8 cellular contexts compared by ENCODE assay signal in the genomic region with DNA sequence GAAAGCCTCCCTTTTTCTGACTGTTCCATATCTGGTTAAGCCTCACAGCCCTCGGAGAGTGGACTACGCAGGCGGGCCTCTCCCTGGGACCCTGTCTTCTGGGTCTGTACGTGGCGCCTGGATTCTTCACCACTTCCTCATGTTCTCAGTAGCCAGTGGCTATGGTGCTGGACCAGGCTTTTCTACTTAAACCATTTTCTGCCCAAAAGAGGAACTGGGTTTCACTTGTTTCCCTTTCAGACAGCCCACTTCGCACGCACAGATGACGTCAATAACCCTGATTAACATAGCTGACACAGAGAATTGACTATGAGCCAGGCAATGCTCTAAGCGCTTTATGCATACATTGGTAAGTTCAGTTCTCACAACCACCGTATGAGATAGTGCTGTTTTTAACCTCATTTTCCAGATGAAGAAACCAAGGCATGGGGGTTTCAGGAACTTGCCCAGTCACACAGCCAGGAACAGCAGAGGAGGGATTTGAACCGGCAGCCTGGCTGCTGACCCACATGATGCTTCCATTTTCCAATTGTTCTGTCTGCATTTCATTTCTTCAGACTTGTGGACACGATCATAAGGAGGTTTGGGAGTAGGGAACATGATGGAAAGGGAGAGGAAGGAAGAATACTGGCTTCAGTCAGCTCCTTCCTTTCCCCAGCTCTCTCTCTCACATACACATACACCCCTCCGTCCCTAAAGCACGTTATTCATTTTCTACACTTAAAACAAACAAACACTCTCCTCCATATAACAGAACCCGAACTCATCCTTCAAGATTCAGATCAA. TPM values are rescaled to one million over a fixed set of nuclear protein-coding genes. Genes with fewer than 3 reads are reported as not detected.
DNase-seq lines count a peak whose midpoint lies in the region; ATAC-seq and TF ChIP-seq lines count a peak whose summit lies in the region.

No MANE protein-coding gene starts in this region.

- H3K27me3 ChIP-seq in ascending aorta (no peaks in the 10 kb centered on the region), mesenchymal stem cell (ENCODE audit: control insufficient read depth in 1 of 2, insufficient read depth in 1 of 2, low read length in 2 of 2) (no peaks in the 10 kb centered on the region), neuronal stem cell (ENCODE audit: control insufficient read depth in 3 of 3, insufficient read depth in 3 of 3, low read depth in 1 of 3, low read length in 3 of 3) (no peaks in the 10 kb centered on the region)

- 91% methylated on average over 14 of the region's 15 CpGs for whole genome bisulfite sequencing in mesenchymal stem cell
- 100% methylated on average over 3 of the region's 15 CpGs for WGBS in neuronal stem cell (ENCODE audit: extremely low coverage in 2 of 2, insufficient read length in 2 of 2, insufficient replicate concordance in 1 of 2), 2 donors

- H3K9me3 ChIP-seq in ascending aorta: no peaks in the 10 kb centered on the region
- H3K9me3 ChIP-seq in mesenchymal stem cell (ENCODE audit: control insufficient read depth, low read length): no peaks in the 10 kb centered on the region
- H3K9me3 ChIP-seq in neuronal stem cell (replicated peaks in 1 of 2; ENCODE audit: control insufficient read depth in 2 of 2, insufficient read depth in 1 of 2, low read depth in 1 of 2, low read length in 2 of 2): no peaks in the 10 kb centered on the region

- H3K27me3 Mint-ChIP-seq in natural killer cell treated with Interleukin-12 subunit alpha and Interleukin-12 subunit beta and Interleukin-15 and Interleukin-18, amount 100 ng/mL, for 72 hours: no peaks in the 10 kb centered on the region

- peak overlapping the region; percentile 56 for H3K4me3 Mint-ChIP-seq in natural killer cell treated with Interleukin-12 subunit alpha and Interleukin-12 subunit beta and Interleukin-15 and Interleukin-18, amount 100 ng/mL, for 72 hours

- H2BK12ac ChIP-seq in mesenchymal stem cell (ENCODE audit: low read length in 2 of 2) (no peak overlapping the region), neuronal stem cell (ENCODE audit: low read length) (no peak overlapping the region)

- H2BK120ac ChIP-seq in mesenchymal stem cell (ENCODE audit: low read depth, low read length) (no peak overlapping the region), neuronal stem cell (ENCODE audit: low read depth, low read length) (no peak overlapping the region)

- intact Hi-C loops in ascending aorta (cut with DNase I): no loop called here

- H3K18ac ChIP-seq in mesenchymal stem cell (ENCODE audit: low read depth in 1 of 2, low read length in 2 of 2) (no peak overlapping the region), neuronal stem cell (ENCODE audit: low read length) (no peak overlapping the region)

- H3K36me3 ChIP-seq in ascending aorta: peaks cover 0 to 2% of the 10 kb centered on the region in 2 donors
- H3K36me3 ChIP-seq in mesenchymal stem cell (ENCODE audit: control insufficient read depth in 1 of 2, insufficient read depth in 2 of 2, low read depth in 1 of 2, low read length in 2 of 2): no peaks in the 10 kb centered on the region
- no peaks in the 10 kb centered on the region for H3K36me3 ChIP-seq in neuronal stem cell (replicated peaks in 1 of 2; ENCODE audit: control insufficient read depth in 2 of 2, insufficient read depth in 2 of 2, low read length in 2 of 2)

- H2BK5ac ChIP-seq in mesenchymal stem cell (ENCODE audit: low read depth, low read length, poor library complexity, severe bottlenecking): no peak overlapping the region
- H2BK5ac ChIP-seq in neuronal stem cell (ENCODE audit: low read length): no peak overlapping the region

- H3K4me2 ChIP-seq in mesenchymal stem cell (ENCODE audit: low read length, poor library complexity, severe bottlenecking) (no peak overlapping the region), neuronal stem cell (ENCODE audit: insufficient read depth, low read length, poor library complexity, severe bottlenecking) (no peak overlapping the region)

- no peaks in the 10 kb centered on the region for H3K9me3 Mint-ChIP-seq in natural killer cell treated with Interleukin-12 subunit alpha and Interleukin-12 subunit beta and Interleukin-15 and Interleukin-18, amount 100 ng/mL, for 72 hours

- H3K4me1 ChIP-seq in ascending aorta: peaks cover 0 to 7% of the 10 kb centered on the region in 2 donors
- peaks cover 1% of the 10 kb centered on the region for H3K4me1 ChIP-seq in mesenchymal stem cell (ENCODE audit: control insufficient read depth, insufficient read depth, low read depth, low read length)
- peaks cover 0 to 7% of the 10 kb centered on the region in 2 donors for H3K4me1 ChIP-seq in neuronal stem cell (ENCODE audit: control insufficient read depth in 2 of 2, insufficient read depth in 1 of 2, low read depth in 1 of 2, low read length in 2 of 2)

- DNase-seq in GM12865 (ENCODE audit: low read depth) (peak; percentile 97), ascending aorta (ENCODE audit: low spot score in 2 of 2) (peak; percentile 46 to 85), mesenchymal stem cell (no peak), omental fat pad (ENCODE audit: low spot score) (no peak), neuronal stem cell (ENCODE audit: low spot score) (no peak)
- peak; percentile 61 for DNase-seq in natural killer cell treated with Interleukin-12 subunit alpha and Interleukin-12 subunit beta and Interleukin-15 and Interleukin-18, amount 100 ng/mL, for 72 hours (ENCODE audit: low spot score)

- H3K23ac ChIP-seq in mesenchymal stem cell (ENCODE audit: low read length in 2 of 2): no peak overlapping the region
- no peak overlapping the region for H3K23ac ChIP-seq in neuronal stem cell (ENCODE audit: low read depth, low read length, poor library complexity)

- no peak overlapping the region for H2BK15ac ChIP-seq in mesenchymal stem cell (ENCODE audit: low read depth, poor library complexity, severe bottlenecking)
- H2BK15ac ChIP-seq in neuronal stem cell (ENCODE audit: low read length): no peak overlapping the region

- H4K8ac ChIP-seq in mesenchymal stem cell (ENCODE audit: low read length) (no peak overlapping the region), neuronal stem cell (ENCODE audit: low read depth, low read length) (no peak overlapping the region)

- H3K79me1 ChIP-seq in mesenchymal stem cell (replicated peaks; ENCODE audit: low read length, poor library complexity, severe bottlenecking) (no peaks in the 10 kb centered on the region), neuronal stem cell (ENCODE audit: low read depth, low read length) (no peaks in the 10 kb centered on the region)

- H4K91ac ChIP-seq in mesenchymal stem cell (ENCODE audit: low read length): no peak overlapping the region
- H4K91ac ChIP-seq in neuronal stem cell (ENCODE audit: low read depth, low read length, poor library complexity): no peak overlapping the region

- H2AFZ ChIP-seq in mesenchymal stem cell (ENCODE audit: low read depth, low read length) (no peak overlapping the region), neuronal stem cell (ENCODE audit: low read length) (no peak overlapping the region)

- ATAC-seq in GM21423 (IDR thresholded peaks at IDR 0.05; ENCODE audit: unreplicated experiment) (peak; percentile 81), HG03575 (IDR thresholded peaks at IDR 0.05; ENCODE audit: extremely low read depth, insufficient number of reproducible peaks, low FRiP score, unreplicated experiment) (peak; percentile 83), omental fat pad (ENCODE audit: low FRiP score) (no peak)
- ATAC-seq in natural killer cell treated with Interleukin-12 subunit alpha and Interleukin-12 subunit beta and Interleukin-15 and Interleukin-18, amount 100 ng/mL, for 72 hours: peak; percentile 85 to 91

- H3K4me3 ChIP-seq in GM12865 (ENCODE audit: low read depth, low read length) (peak overlapping the region; percentile 2), ascending aorta (no peak overlapping the region), mesenchymal stem cell (ENCODE audit: insufficient read depth in 1 of 2, low read depth in 1 of 2, low read length in 2 of 2) (no peak overlapping the region), neuronal stem cell (ENCODE audit: low read length in 2 of 2) (no peak overlapping the region)

- H3K4ac ChIP-seq in mesenchymal stem cell (ENCODE audit: low read depth in 1 of 2, low read length in 2 of 2) (no peak overlapping the region), neuronal stem cell (ENCODE audit: low read length) (no peak overlapping the region)

- peak overlapping the region; percentile 87 to 94 for H3K27ac Mint-ChIP-seq in natural killer cell treated with Interleukin-12 subunit alpha and Interleukin-12 subunit beta and Interleukin-15 and Interleukin-18, amount 100 ng/mL, for 72 hours

- H3K4me1 Mint-ChIP-seq in natural killer cell treated with Interleukin-12 subunit alpha and Interleukin-12 subunit beta and Interleukin-15 and Interleukin-18, amount 100 ng/mL, for 72 hours (ENCODE audit: low read depth in 2 of 2): peaks cover 8 to 11% of the 10 kb centered on the region in 2 donors

- H2AK5ac ChIP-seq in mesenchymal stem cell (ENCODE audit: low read length, severe bottlenecking) (no peak overlapping the region), neuronal stem cell (ENCODE audit: low read depth, low read length) (no peak overlapping the region)

- H3K14ac ChIP-seq in mesenchymal stem cell (ENCODE audit: low read length in 2 of 2) (no peak overlapping the region), neuronal stem cell (ENCODE audit: low read length) (no peak overlapping the region)

- H3K36me3 Mint-ChIP-seq in natural killer cell treated with Interleukin-12 subunit alpha and Interleukin-12 subunit beta and Interleukin-15 and Interleukin-18, amount 100 ng/mL, for 72 hours: no peaks in the 10 kb centered on the region

- no peak overlapping the region for H3K9ac ChIP-seq in mesenchymal stem cell (ENCODE audit: low read length)
- H3K9ac ChIP-seq in neuronal stem cell (ENCODE audit: low read depth, low read length, poor library complexity): no peak overlapping the region

- H3K27ac ChIP-seq in ascending aorta (peak overlapping the region in 1 of 2 donors; percentile 32), mesenchymal stem cell (ENCODE audit: low read length, poor library complexity, severe bottlenecking) (no peak overlapping the region), neuronal stem cell (replicated peaks; ENCODE audit: low read length) (no peak overlapping the region)

- TF ChIP-seq CTCF in GM12865 (IDR thresholded peaks at IDR 0.05; ENCODE audit: insufficient read depth, low read depth, low read length, missing control alignments): no peak
- TF ChIP-seq CTCF in ascending aorta (IDR thresholded peaks at IDR 0.05): no peak
- no peak for TF ChIP-seq CTCF in omental fat pad (IDR thresholded peaks at IDR 0.05)

RNA-seq across cellular contexts. Expression of gene MYOM1, which starts 41.7 kb away (rescaled TPM):
- 7.8 TPM for total RNA-seq in ascending aorta
- under 1 TPM; 0.88 to 0.98 TPM for total RNA-seq in natural killer cell treated with Interleukin-12 subunit alpha and Interleukin-12 subunit beta and Interleukin-15 and Interleukin-18, amount 100 ng/mL, for 72 hours
- 0.11 TPM for polyA plus RNA-seq in mesenchymal stem cell (2013, experiment 1 of 2)
- polyA plus RNA-seq in mesenchymal stem cell (2013, experiment 2 of 2): 0.03 TPM
- 1 to 10 TPM; 2.6 to 8.5 (median 2.9) TPM for total RNA-seq in omental fat pad
- 0.42 TPM for polyA plus RNA-seq in neuronal stem cell (2013, experiment 1 of 2)
- 0.46 TPM for polyA plus RNA-seq in neuronal stem cell (2013, experiment 2 of 2)

Comparison
In these comparisons a context has a peak if more than half of its experiments do, and no peak if none do; other contexts are left out.
1. DNase-seq: peak in GM12865 (single experiment), ascending aorta (2 of 2) and natural killer cell treated with Interleukin-12 subunit alpha and Interleukin-12 subunit beta and Interleukin-15 and Interleukin-18, amount 100 ng/mL, for 72 hours (single experiment); none in mesenchymal stem cell (single experiment), omental fat pad (single experiment) and neuronal stem cell (single experiment).